Comparison of ENCODE assay signal across 8 cellular contexts in the genomic region with DNA sequence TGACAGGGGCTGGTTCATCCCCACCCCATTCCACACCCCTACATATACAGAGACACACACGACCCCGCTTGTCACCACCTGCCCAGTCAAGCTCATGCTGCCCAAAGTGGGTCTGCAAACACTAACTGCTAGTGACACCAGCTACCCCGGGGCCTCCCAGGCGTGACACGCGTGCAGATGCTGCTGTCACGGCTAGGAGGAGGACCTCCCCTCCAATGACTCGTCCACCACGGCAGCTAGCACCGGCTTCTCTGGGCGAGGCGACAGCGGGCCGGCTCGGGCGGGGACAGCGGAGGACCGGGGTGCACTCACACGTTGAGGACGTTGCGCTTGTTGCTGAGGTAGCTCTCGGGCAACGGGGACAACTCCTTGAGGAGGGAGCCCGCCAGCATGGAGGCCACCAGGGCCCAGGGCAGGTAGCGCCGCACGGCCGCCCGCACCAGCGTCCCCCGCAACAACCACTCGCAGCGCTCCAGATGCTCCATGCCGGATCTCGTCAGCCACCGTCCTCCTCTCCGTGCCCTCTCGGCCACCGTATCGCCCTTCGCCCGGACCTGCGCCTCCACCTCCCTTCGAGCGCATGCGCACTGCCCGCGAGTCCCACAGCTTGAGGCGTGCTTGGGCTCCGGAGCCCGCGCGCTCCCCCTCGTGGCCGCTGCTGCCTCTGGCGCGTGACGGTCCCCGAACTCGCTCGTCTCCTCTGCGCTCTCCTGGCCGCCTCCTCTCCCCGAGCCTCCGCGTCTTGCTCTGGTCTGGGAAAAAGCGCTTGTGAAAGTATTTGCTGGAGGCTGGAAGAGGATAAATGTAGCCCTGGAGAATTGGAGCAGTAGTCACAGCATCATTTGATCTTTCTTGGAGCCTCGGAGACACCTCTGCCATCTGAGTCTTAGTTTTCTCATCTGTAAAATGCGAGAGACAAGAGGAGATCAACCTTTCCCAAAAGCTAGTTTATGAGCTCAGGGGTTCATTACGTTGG. TPM values are rescaled to one million over a fixed set of nuclear protein-coding genes. Genes with fewer than 3 reads are reported as not detected.
A peak's percentile ranks its signal among the peaks of the same experiment; 100 is the strongest.
DNase-seq lines count a peak whose midpoint lies in the region; ATAC-seq and TF ChIP-seq lines count a peak whose summit lies in the region.

A gene with protein sequence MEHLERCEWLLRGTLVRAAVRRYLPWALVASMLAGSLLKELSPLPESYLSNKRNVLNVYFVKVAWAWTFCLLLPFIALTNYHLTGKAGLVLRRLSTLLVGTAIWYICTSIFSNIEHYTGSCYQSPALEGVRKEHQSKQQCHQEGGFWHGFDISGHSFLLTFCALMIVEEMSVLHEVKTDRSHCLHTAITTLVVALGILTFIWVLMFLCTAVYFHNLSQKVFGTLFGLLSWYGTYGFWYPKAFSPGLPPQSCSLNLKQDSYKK (minus strand): TSS at position 539 of the 976 bp plus-strand sequence. CDS start 54 bp downstream, at position 485.

- 1 to 2% (median 1%) methylated on average over 57 to 70 of the region's 70 CpGs for WGBS in ovary, 3 donors
- WGBS in thymus: 2% methylated on average over 70 of the region's 70 CpGs

- peak within 1 kb of the TSS; percentile 86 for H3K27ac Mint-ChIP-seq in activated naive CD8-positive, alpha-beta T cell treated with anti-CD3 and anti-CD28 coated beads for 36 hours

- peak; percentile 82 for ATAC-seq in HG02623 (IDR thresholded peaks at IDR 0.05; ENCODE audit: unreplicated experiment)
- ATAC-seq in SK-N-SH treated with all-trans-retinoic acid at 6 μM for 48 hours: peak; percentile 98
- ATAC-seq in Right ventricle myocardium inferior: peak; percentile 86

- peaks cover 18% of the 10 kb centered on the region for H3K4me1 Mint-ChIP-seq in activated naive CD8-positive, alpha-beta T cell treated with anti-CD3 and anti-CD28 coated beads for 36 hours

- no peaks in the 10 kb centered on the region for H3K27me3 ChIP-seq in ovary
- peaks cover 11% of the 10 kb centered on the region for H3K27me3 ChIP-seq in thymus (ENCODE audit: control insufficient read depth, insufficient read depth)

- peak within 1 kb of the TSS; percentile 89 for H3K4me3 ChIP-seq in GM12864 (ENCODE audit: low read depth, low read length)
- peak within 1 kb of the TSS; percentile 57 for H3K4me3 ChIP-seq in ovary
- peak within 1 kb of the TSS; percentile 76 for H3K4me3 ChIP-seq in thymus (ENCODE audit: low read length)

- peak; percentile 91 for DNase-seq in GM12864 (ENCODE audit: low read depth)
- DNase-seq in NCI-H1092 treated with DMSO at 0.1 percent for 48 hours (lab: John Stamatoyannopoulos, UW): peak; percentile 96
- DNase-seq in activated naive CD8-positive, alpha-beta T cell treated with anti-CD3 and anti-CD28 coated beads for 36 hours: peak; percentile 99
- peak; percentile 100 for DNase-seq in Right ventricle myocardium inferior (ENCODE audit: missing footprints)
- DNase-seq in ovary: peak; percentile 97 to 99 (median 98)

- no peaks in the 10 kb centered on the region for H3K9me3 ChIP-seq in ovary
- no peaks in the 10 kb centered on the region for H3K9me3 ChIP-seq in thymus (ENCODE audit: control insufficient read depth)

- no peaks in the 10 kb centered on the region for H3K36me3 Mint-ChIP-seq in activated naive CD8-positive, alpha-beta T cell treated with anti-CD3 and anti-CD28 coated beads for 36 hours

- H3K36me3 ChIP-seq in ovary (no peaks in the 10 kb centered on the region), thymus (ENCODE audit: control insufficient read depth, insufficient read depth) (no peaks in the 10 kb centered on the region)

- H3K9me3 Mint-ChIP-seq in activated naive CD8-positive, alpha-beta T cell treated with anti-CD3 and anti-CD28 coated beads for 36 hours: no peaks in the 10 kb centered on the region

- H3K27ac ChIP-seq in ovary (peak within 1 kb of the TSS; percentile 18 to 54), thymus (ENCODE audit: low read depth) (peak within 1 kb of the TSS; percentile 11)

- no peaks in the 10 kb centered on the region for H3K27me3 Mint-ChIP-seq in activated naive CD8-positive, alpha-beta T cell treated with anti-CD3 and anti-CD28 coated beads for 36 hours

- H3K4me1 ChIP-seq in ovary (ENCODE audit: insufficient read depth) (peaks cover 8% of the 10 kb centered on the region), thymus (ENCODE audit: control insufficient read depth, insufficient read depth, low read length) (peaks cover 9% of the 10 kb centered on the region)

- intact Hi-C loops in Right ventricle myocardium inferior (cut with DNase I) (loop anchor here (1.0 to 10.0 kb wide), 3 partner anchors 76 to 154 kb away; no protein-coding TSS in a partner anchor), ovary (cut with DNase I) (loop anchor here (1.0 to 5.0 kb wide), 5 partner anchors 94 to 199 kb away; partner anchors contain the start of gene OSER1 (in 1 of the 4))

- TF ChIP-seq EP300 in ovary (IDR thresholded peaks at IDR 0.05): no peak

- H3K4me3 Mint-ChIP-seq in activated naive CD8-positive, alpha-beta T cell treated with anti-CD3 and anti-CD28 coated beads for 36 hours: peak within 1 kb of the TSS; percentile 91

- TF ChIP-seq POLR2A in ovary (IDR thresholded peaks at IDR 0.05): peak; percentile 24

- TF ChIP-seq CTCF in GM12864 (IDR thresholded peaks at IDR 0.05; ENCODE audit: low read depth, low read length, missing control alignments) (peak; percentile 95), ovary (IDR thresholded peaks at IDR 0.05) (peak; percentile 92 to 98 (median 97))

TF ChIP-seq in SK-N-SH treated with all-trans-retinoic acid at 6 μM for 48 hours, 23 proteins besides CTCF, POLR2A, EP300 and RAD21:
- no peak for TF ChIP-seq CSDC2 (CRISPR knock-in tag; IDR thresholded peaks at IDR 0.05)
- TF ChIP-seq, protein P1, sequence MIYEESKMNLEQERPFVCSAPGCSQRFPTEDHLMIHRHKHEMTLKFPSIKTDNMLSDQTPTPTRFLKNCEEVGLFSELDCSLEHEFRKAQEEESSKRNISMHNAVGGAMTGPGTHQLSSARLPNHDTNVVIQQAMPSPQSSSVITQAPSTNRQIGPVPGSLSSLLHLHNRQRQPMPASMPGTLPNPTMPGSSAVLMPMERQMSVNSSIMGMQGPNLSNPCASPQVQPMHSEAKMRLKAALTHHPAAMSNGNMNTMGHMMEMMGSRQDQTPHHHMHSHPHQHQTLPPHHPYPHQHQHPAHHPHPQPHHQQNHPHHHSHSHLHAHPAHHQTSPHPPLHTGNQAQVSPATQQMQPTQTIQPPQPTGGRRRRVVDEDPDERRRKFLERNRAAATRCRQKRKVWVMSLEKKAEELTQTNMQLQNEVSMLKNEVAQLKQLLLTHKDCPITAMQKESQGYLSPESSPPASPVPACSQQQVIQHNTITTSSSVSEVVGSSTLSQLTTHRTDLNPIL (CRISPR knock-in tag; IDR thresholded peaks at IDR 0.05; ENCODE audit: low read depth): no peak
- no peak for TF ChIP-seq ZNF70 (CRISPR knock-in tag; IDR thresholded peaks at IDR 0.05)
- TF ChIP-seq ZFP30 (CRISPR knock-in tag; IDR thresholded peaks at IDR 0.05): no peak
- TF ChIP-seq, protein P2, sequence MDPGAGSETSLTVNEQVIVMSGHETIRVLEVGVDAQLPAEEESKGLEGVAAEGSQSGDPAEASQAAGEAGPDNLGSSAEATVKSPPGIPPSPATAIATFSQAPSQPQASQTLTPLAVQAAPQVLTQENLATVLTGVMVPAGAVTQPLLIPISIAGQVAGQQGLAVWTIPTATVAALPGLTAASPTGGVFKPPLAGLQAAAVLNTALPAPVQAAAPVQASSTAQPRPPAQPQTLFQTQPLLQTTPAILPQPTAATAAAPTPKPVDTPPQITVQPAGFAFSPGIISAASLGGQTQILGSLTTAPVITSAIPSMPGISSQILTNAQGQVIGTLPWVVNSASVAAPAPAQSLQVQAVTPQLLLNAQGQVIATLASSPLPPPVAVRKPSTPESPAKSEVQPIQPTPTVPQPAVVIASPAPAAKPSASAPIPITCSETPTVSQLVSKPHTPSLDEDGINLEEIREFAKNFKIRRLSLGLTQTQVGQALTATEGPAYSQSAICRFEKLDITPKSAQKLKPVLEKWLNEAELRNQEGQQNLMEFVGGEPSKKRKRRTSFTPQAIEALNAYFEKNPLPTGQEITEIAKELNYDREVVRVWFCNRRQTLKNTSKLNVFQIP (CRISPR knock-in tag; IDR thresholded peaks at IDR 0.05; ENCODE audit: borderline replicate concordance, low read depth): no peak
- TF ChIP-seq TCF4 (CRISPR knock-in tag; IDR thresholded peaks at IDR 0.05; ENCODE audit: borderline replicate concordance): no peak

RNA-seq across cellular contexts. Expression of the gene that starts here (rescaled TPM):
- 1 to 10 TPM; 1.9 to 2.1 TPM for total RNA-seq in activated naive CD8-positive, alpha-beta T cell treated with anti-CD3 and anti-CD28 coated beads for 36 hours
- total RNA-seq in Right ventricle myocardium inferior (149 TPM), ovary (1 to 10 TPM; 4.4 to 9.3 (median 8.0) TPM)
- polyA plus RNA-seq in ovary (10 to 100 TPM in 1 of 2 donors, 1 to 10 TPM in 1; 3.6 to 15.4 TPM), thymus (2.6 TPM)

Comparison
In these comparisons a context has a peak if more than half of its experiments do, and no peak if none do; other contexts are left out.
1. Peak in every context shown above with its lines: DNase-seq, ATAC-seq, H3K4me3 ChIP-seq and H3K27ac ChIP-seq.
2. RNA of the gene that starts here (total RNA-seq): 149 TPM in Right ventricle myocardium inferior (single experiment); 4.4 to 9.3 TPM in ovary and 1.9 to 2.1 TPM in activated naive CD8-positive, alpha-beta T cell treated with anti-CD3 and anti-CD28 coated beads for 36 hours; every median in the first group is over 10 times any median in the second.